2 cellular contexts compared by ENCODE assay signal in the genomic region with DNA sequence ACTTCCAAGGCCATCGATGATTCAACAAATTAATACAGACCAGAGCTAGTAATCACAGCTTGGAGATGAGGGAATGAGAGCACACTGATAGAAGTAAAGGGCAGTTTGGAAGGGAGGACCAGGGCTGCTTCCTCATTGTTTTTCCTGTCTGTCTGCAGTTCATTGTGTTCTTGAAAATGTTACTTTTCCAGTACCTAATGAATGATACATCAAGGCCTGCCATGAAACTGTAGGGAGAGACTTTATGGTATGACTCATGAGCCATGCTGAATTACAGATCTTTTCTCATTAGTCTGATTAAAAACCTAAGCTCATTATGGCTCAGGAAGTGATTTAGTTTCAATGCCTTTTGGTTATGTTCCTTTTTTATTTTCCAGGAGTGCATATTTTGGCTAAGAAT.
TF ChIP-seq lines count a peak whose summit lies in the region.

No MANE protein-coding gene starts in this region.

TF ChIP-seq in GM23338, 12 proteins besides CTCF, POLR2A, EP300 and RAD21 (continued from another document):
- TF ChIP-seq EZH2 (IDR thresholded peaks at IDR 0.05; ENCODE audit: low read depth, unreplicated experiment) (no peak), JUNB (IDR thresholded peaks at IDR 0.05; ENCODE audit: unreplicated experiment) (no peak), POLR2AphosphoS5 (IDR thresholded peaks at IDR 0.05; ENCODE audit: low read depth) (no peak)

TF ChIP-seq in endothelial cell of umbilical vein, 7 proteins besides CTCF, POLR2A, EP300 and RAD21 (continued from another document):
- TF ChIP-seq FOS (IDR thresholded peaks at IDR 0.05; ENCODE audit: borderline replicate concordance, insufficient read depth, low read length), result peak; percentile 56
TF ChIP-seq in endothelial cell of umbilical vein: peak in this region for 1.
